Comparison of ENCODE assay signal across 10 cellular contexts in genomic region chrX:40090050-40090804, GRCh38. TPM values are rescaled to one million over a fixed set of nuclear protein-coding genes. Genes with fewer than 3 reads are reported as not detected.
DNase-seq lines count a peak whose midpoint lies in the region; ATAC-seq and TF ChIP-seq lines count a peak whose summit lies in the region.
"Had no signal": no experiment of that assay in that cellular context is flagged by ENCODE, and none has a peak within 500 bp of the region (broad histone marks: within the 10 kb centered on the region; RNA-seq: fewer than 3 reads in every experiment).

No MANE protein-coding gene starts in this region.

- peaks cover 7% of the 10 kb centered on the region for H3K9me3 Mint-ChIP-seq in mesothelial cell of epicardium
- H3K9me3 Mint-ChIP-seq: activated naive CD4-positive, alpha-beta T cell treated with anti-CD3 and anti-CD28 coated beads, Interleukin-2, amount 50 U/mL, for 72 hours had no signal

- H3K27ac ChIP-seq in duodenal mucosa (ENCODE audit: low read depth, low read length) (no peak overlapping the region), aorta (ENCODE audit: low read depth in 1 of 2, low read length in 2 of 2) (no peak overlapping the region)
- H3K27ac ChIP-seq: KMS-11 had no signal

- DNase-seq in Right ventricle myocardium inferior (ENCODE audit: missing footprints) (no peak), cardiac septum (ENCODE audit: low spot score) (no peak), mesothelial cell of epicardium (ENCODE audit: low spot score in 2 of 2, unreplicated experiment in 2 of 2) (no peak), aorta (peak; percentile 62 to 84), DMS 273 (lab: John Stamatoyannopoulos, UW; ENCODE audit: unreplicated experiment) (no peak), dermis blood vessel endothelial cell (no peak)

- peaks cover 47 to 61% of the 10 kb centered on the region in 2 donors for H3K4me1 ChIP-seq in duodenal mucosa (ENCODE audit: control insufficient read depth in 1 of 2, insufficient read depth in 2 of 2, low read length in 2 of 2)
- no peaks in the 10 kb centered on the region for H3K4me1 ChIP-seq in aorta (ENCODE audit: control insufficient read depth in 1 of 2, insufficient read depth in 2 of 2, low read length in 2 of 2)

- WGBS in aorta, 2 donors = 1 to 9% methylated on average over 61 to 63 of the region's 63 CpGs

- H3K27me3 Mint-ChIP-seq in mesothelial cell of epicardium (ENCODE audit: low read depth) = no peaks in the 10 kb centered on the region

- H3K4me3 ChIP-seq in duodenal mucosa (ENCODE audit: low read depth in 1 of 2, low read length in 2 of 2) (peak overlapping the region; percentile 15 to 48), aorta (ENCODE audit: low read length in 2 of 2) (peak overlapping the region in 1 of 2 donors; percentile 38)

- H3K4me1 Mint-ChIP-seq in mesothelial cell of epicardium = peaks cover 71% of the 10 kb centered on the region

- peak; percentile 24 for ATAC-seq in Right ventricle myocardium inferior
- ATAC-seq in aorta (ENCODE audit: low FRiP score) = peak; percentile 33
- ATAC-seq in HG02870 (IDR thresholded peaks at IDR 0.05; ENCODE audit: unreplicated experiment) = no peak

- no peak for TF ChIP-seq CTCF in mesothelial cell of epicardium (IDR thresholded peaks at IDR 0.05; ENCODE audit: unreplicated experiment)

- H3K27ac Mint-ChIP-seq in mesothelial cell of epicardium = peak overlapping the region; percentile 21

- H3K9ac ChIP-seq in duodenal mucosa (ENCODE audit: low read depth in 1 of 2, low read length in 2 of 2) = no peak overlapping the region
- H3K9ac ChIP-seq: KMS-11 had no signal

- intact Hi-C loops in Right ventricle myocardium inferior (cut with DNase I) (loop anchor here (5.0 to 10.0 kb wide), 2 partner anchors 172 to 355 kb away; no protein-coding TSS in a partner anchor), cardiac septum (cut with DNase I) (loop anchor here (5.0 kb wide), 2 partner anchors 177 to 273 kb away; no protein-coding TSS in a partner anchor), aorta (cut with DNase I) (loop anchor here (5.0 to 10.0 kb wide), 2 partner anchors 67 to 75 kb away; no protein-coding TSS in a partner anchor)

- H3K9me3 ChIP-seq in duodenal mucosa (ENCODE audit: control insufficient read depth in 1 of 2, low read length in 2 of 2) (no peaks in the 10 kb centered on the region), aorta (ENCODE audit: control insufficient read depth, low read length) (no peaks in the 10 kb centered on the region)

- no peaks in the 10 kb centered on the region for H3K27me3 ChIP-seq in duodenal mucosa (ENCODE audit: control insufficient read depth in 1 of 2, insufficient read depth in 2 of 2, low read length in 2 of 2)
- no peaks in the 10 kb centered on the region for H3K27me3 ChIP-seq in aorta (ENCODE audit: control insufficient read depth in 1 of 2, insufficient read depth in 2 of 2, low read length in 1 of 2)

- H3K36me3 Mint-ChIP-seq in mesothelial cell of epicardium = no peaks in the 10 kb centered on the region

- no peaks in the 10 kb centered on the region for H3K36me3 ChIP-seq in duodenal mucosa (ENCODE audit: control insufficient read depth in 1 of 2, insufficient read depth in 2 of 2, low read length in 2 of 2)
- no peaks in the 10 kb centered on the region for H3K36me3 ChIP-seq in aorta (ENCODE audit: control insufficient read depth in 1 of 2, insufficient read depth in 2 of 2, low read length in 1 of 2)

- H3K4me3 Mint-ChIP-seq in mesothelial cell of epicardium = peak overlapping the region; percentile 57

RNA-seq across cellular contexts. Expression of gene BCOR, which starts 7.5 kb away (rescaled TPM):
- 16.9 TPM for total RNA-seq in Right ventricle myocardium inferior
- 24.2 TPM for total RNA-seq in cardiac septum
- 49.0 to 52.3 TPM (median 49.7 TPM) in 3 replicates for total RNA-seq in mesothelial cell of epicardium
- 10 to 100 TPM; 22.6 to 46.7 TPM for total RNA-seq in aorta
- 10 to 100 TPM in 1 of 2 donors, 1 to 10 TPM in 1; 8.3 to 12.2 TPM for polyA plus RNA-seq in aorta
- 8.8 and 31.6 TPM in 2 replicates for total RNA-seq in dermis blood vessel endothelial cell

Comparison
In these comparisons a context has a peak if more than half of its experiments do, and no peak if none do; other contexts are left out.
1. DNase-seq: peak in aorta (2 of 2); none in Right ventricle myocardium inferior (single experiment), cardiac septum (single experiment), mesothelial cell of epicardium (0 of 2), DMS 273 (single experiment) and dermis blood vessel endothelial cell (single experiment).